In the genomic region with DNA sequence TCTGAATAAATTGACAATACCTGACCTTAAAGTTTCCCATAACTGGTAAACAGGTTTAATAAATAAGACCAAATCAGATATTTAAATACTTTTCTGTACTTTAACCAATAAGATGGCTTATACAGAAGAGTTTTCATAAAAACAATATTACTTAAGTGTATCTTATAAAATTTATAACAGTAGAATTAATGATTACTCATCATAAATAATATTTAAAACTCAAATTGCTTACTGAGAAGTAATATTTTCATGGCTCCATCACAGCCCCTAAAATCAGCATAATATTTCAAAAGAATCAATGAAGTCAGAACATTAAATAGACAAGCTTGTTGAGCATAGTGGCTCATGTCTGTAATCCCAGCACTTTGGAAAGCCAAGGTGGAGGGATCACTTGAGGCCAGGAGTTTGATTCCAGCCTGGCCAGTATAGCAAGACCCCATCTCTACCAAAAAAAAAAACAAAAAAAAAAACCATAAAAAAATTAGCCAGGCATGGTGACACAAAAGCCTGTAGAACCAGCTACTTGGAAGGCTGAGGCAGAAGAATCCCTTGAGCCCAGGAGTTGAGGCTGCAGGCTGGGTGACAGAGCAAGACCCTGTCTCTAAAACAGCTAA, we compare ENCODE assay signal across 1 cellular context.
TF ChIP-seq lines count a peak whose summit lies in the region.

No MANE protein-coding gene starts in this region.

TF ChIP-seq in HepG2, 621 proteins besides CTCF, POLR2A, EP300 and RAD21:
- TF ChIP-seq, protein P1, sequence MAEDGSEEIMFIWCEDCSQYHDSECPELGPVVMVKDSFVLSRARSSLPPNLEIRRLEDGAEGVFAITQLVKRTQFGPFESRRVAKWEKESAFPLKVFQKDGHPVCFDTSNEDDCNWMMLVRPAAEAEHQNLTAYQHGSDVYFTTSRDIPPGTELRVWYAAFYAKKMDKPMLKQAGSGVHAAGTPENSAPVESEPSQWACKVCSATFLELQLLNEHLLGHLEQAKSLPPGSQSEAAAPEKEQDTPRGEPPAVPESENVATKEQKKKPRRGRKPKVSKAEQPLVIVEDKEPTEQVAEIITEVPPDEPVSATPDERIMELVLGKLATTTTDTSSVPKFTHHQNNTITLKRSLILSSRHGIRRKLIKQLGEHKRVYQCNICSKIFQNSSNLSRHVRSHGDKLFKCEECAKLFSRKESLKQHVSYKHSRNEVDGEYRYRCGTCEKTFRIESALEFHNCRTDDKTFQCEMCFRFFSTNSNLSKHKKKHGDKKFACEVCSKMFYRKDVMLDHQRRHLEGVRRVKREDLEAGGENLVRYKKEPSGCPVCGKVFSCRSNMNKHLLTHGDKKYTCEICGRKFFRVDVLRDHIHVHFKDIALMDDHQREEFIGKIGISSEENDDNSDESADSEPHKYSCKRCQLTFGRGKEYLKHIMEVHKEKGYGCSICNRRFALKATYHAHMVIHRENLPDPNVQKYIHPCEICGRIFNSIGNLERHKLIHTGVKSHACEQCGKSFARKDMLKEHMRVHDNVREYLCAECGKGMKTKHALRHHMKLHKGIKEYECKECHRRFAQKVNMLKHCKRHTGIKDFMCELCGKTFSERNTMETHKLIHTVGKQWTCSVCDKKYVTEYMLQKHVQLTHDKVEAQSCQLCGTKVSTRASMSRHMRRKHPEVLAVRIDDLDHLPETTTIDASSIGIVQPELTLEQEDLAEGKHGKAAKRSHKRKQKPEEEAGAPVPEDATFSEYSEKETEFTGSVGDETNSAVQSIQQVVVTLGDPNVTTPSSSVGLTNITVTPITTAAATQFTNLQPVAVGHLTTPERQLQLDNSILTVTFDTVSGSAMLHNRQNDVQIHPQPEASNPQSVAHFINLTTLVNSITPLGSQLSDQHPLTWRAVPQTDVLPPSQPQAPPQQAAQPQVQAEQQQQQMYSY (CRISPR knock-in tag; IDR thresholded peaks at IDR 0.05) = no peak
- TF ChIP-seq ZNF33A (CRISPR knock-in tag; IDR thresholded peaks at IDR 0.05; ENCODE audit: borderline replicate concordance) (no peak), RFXAP (CRISPR knock-in tag; IDR thresholded peaks at IDR 0.05; ENCODE audit: borderline replicate concordance) (no peak), HNRNPLL (IDR thresholded peaks at IDR 0.05; ENCODE audit: low read depth, low read length, poor library complexity, severe bottlenecking) (no peak), GATAD1 (CRISPR knock-in tag; IDR thresholded peaks at IDR 0.05) (no peak), MAFK (conservative IDR thresholded peaks at IDR 0.05 in 1 of 2, IDR thresholded peaks at IDR 0.05 in 1 of 2; ENCODE audit: low read length in 2 of 2) (peak in 1 of 2 experiments; percentile 84; a peak in 3 of 4 replicates), MAFF (IDR thresholded peaks at IDR 0.05; ENCODE audit: low read depth, low read length) (peak; percentile 73; the same call in 1 of the 2 replicates), ZNF30 (CRISPR knock-in tag; IDR thresholded peaks at IDR 0.05) (no peak), ZNF121 (CRISPR knock-in tag; IDR thresholded peaks at IDR 0.05) (peak; percentile 77), KDM1A (CRISPR knock-in tag; IDR thresholded peaks at IDR 0.05) (no peak)
- TF ChIP-seq, protein P2, sequence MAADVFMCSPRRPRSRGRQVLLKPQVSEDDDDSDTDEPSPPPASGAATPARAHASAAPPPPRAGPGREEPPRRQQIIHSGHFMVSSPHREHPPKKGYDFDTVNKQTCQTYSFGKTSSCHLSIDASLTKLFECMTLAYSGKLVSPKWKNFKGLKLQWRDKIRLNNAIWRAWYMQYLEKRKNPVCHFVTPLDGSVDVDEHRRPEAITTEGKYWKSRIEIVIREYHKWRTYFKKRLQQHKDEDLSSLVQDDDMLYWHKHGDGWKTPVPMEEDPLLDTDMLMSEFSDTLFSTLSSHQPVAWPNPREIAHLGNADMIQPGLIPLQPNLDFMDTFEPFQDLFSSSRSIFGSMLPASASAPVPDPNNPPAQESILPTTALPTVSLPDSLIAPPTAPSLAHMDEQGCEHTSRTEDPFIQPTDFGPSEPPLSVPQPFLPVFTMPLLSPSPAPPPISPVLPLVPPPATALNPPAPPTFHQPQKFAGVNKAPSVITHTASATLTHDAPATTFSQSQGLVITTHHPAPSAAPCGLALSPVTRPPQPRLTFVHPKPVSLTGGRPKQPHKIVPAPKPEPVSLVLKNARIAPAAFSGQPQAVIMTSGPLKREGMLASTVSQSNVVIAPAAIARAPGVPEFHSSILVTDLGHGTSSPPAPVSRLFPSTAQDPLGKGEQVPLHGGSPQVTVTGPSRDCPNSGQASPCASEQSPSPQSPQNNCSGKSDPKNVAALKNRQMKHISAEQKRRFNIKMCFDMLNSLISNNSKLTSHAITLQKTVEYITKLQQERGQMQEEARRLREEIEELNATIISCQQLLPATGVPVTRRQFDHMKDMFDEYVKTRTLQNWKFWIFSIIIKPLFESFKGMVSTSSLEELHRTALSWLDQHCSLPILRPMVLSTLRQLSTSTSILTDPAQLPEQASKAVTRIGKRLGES (CRISPR knock-in tag; IDR thresholded peaks at IDR 0.05; ENCODE audit: borderline replicate concordance) = no peak
